1 cellular context compared by ENCODE assay signal in genomic region chr2:112765251-112765650, GRCh38.
TF ChIP-seq lines count a peak whose summit lies in the region.

No MANE protein-coding gene starts in this region.

TF ChIP-seq in HepG2, 621 proteins besides CTCF, POLR2A, EP300 and RAD21:
- TF ChIP-seq TOE1 (CRISPR knock-in tag; IDR thresholded peaks at IDR 0.05) (no peak), ZNF605 (CRISPR knock-in tag; IDR thresholded peaks at IDR 0.05) (no peak), ZNF614 (CRISPR knock-in tag; IDR thresholded peaks at IDR 0.05; ENCODE audit: borderline replicate concordance) (0 out of 2 replicates have a peak, but pooled peaks have one; percentile 4), JUNB (CRISPR knock-in tag; IDR thresholded peaks at IDR 0.05; ENCODE audit: borderline replicate concordance) (no peak)
